In genomic region chr11:65262775-65263174, GRCh38 we compare ENCODE assay signal across 8 cellular contexts. TPM values are rescaled to one million over a fixed set of nuclear protein-coding genes. Genes with fewer than 3 reads are reported as not detected.
DNase-seq lines count a peak whose midpoint lies in the region; ATAC-seq and TF ChIP-seq lines count a peak whose summit lies in the region.

No MANE protein-coding gene starts in this region.

- peak overlapping the region; percentile 83 to 95 for H3K9ac ChIP-seq in liver (ENCODE audit: low read depth in 1 of 2, low read length in 2 of 2)

- H3K27me3 ChIP-seq in left ventricle myocardium inferior (ENCODE audit: low read depth) = no peaks in the 10 kb centered on the region
- H3K27me3 ChIP-seq in liver (ENCODE audit: control insufficient read depth in 4 of 4, insufficient read depth in 4 of 4, low read length in 3 of 4) = no peaks in the 10 kb centered on the region

- H3K9me3 ChIP-seq in left ventricle myocardium inferior (replicated peaks) = no peaks in the 10 kb centered on the region
- no peaks in the 10 kb centered on the region for H3K9me3 ChIP-seq in liver (ENCODE audit: control insufficient read depth in 4 of 4, low read length in 3 of 4)

- H3K4me1 ChIP-seq in left ventricle myocardium inferior (peaks cover 25% of the 10 kb centered on the region), liver (ENCODE audit: control insufficient read depth in 4 of 4, insufficient read depth in 4 of 4, low read length in 3 of 4) (peaks cover 2 to 16% (median 11%) of the 10 kb centered on the region in 4 donors), urinary bladder (ENCODE audit: insufficient read depth) (no peaks in the 10 kb centered on the region)

- no peak for TF ChIP-seq RAD21 in liver (IDR thresholded peaks at IDR 0.05)

- H3K4me3 ChIP-seq in left ventricle myocardium inferior (peak overlapping the region; percentile 86), liver (ENCODE audit: low read depth in 1 of 3, low read length in 3 of 3) (peak overlapping the region; percentile 62 to 83 (median 64)), urinary bladder (ENCODE audit: low read depth, low read length) (peak overlapping the region; percentile 80)

- H3K4me3 Mint-ChIP-seq in activated T-helper 2 cell treated with anti-CD3 and anti-CD28 coated beads, Interferon-gamma antibody, Interleukin-2, Interleukin-4, amounts not matched to agents 10 μg/mL and 5 μg/mL and 100 μg/mL, durations not matched to agents 14 hours and 24 hours and 36 hours (ENCODE audit: low read depth) = peak overlapping the region; percentile 87

- peaks cover 35% of the 10 kb centered on the region for H3K4me1 Mint-ChIP-seq in activated T-helper 2 cell treated with anti-CD3 and anti-CD28 coated beads, Interferon-gamma antibody, Interleukin-2, Interleukin-4, amounts not matched to agents 10 μg/mL and 5 μg/mL and 100 μg/mL, durations not matched to agents 14 hours and 24 hours and 36 hours (ENCODE audit: low read depth)

- intact Hi-C loops in left ventricle myocardium inferior (cut with micrococcal nuclease) (no loop called here), Right ventricle myocardium inferior (cut with DNase I) (loop anchor here (5.0 kb wide), 1 partner anchor 150 kb away; the partner anchor contains the start of gene TM7SF2), sciatic nerve (cut with DNase I) (no loop called here)
- intact Hi-C loops in activated T-helper 2 cell treated with anti-CD3 and anti-CD28 coated beads, Interferon-gamma antibody, Interleukin-2, Interleukin-4, amounts not matched to agents 10 μg/mL and 5 μg/mL and 100 μg/mL, durations not matched to agents 14 hours and 24 hours and 36 hours (cut with micrococcal nuclease) = loop anchor here (5.0 kb wide), 1 partner anchor 130 kb away; the partner anchor contains the start of gene SYVN1

- H3K27ac ChIP-seq in left ventricle myocardium inferior (replicated peaks) = peak overlapping the region; percentile 95
- peak overlapping the region; percentile 69 to 87 for H3K27ac ChIP-seq in liver (ENCODE audit: low read depth in 1 of 2, low read length in 2 of 2)
- no peak overlapping the region for H3K27ac ChIP-seq in urinary bladder (ENCODE audit: low read depth)

- DNase-seq in left ventricle myocardium inferior (no peak), Right ventricle myocardium inferior (ENCODE audit: missing footprints) (no peak), NCI-H2029 (lab: John Stamatoyannopoulos, UW) (no peak), sciatic nerve (ENCODE audit: low spot score) (no peak)
- no peak for DNase-seq in activated T-helper 2 cell treated with anti-CD3 and anti-CD28 coated beads, Interferon-gamma antibody, Interleukin-2, Interleukin-4, amounts not matched to agents 10 μg/mL and 5 μg/mL and 100 μg/mL, durations not matched to agents 14 hours and 24 hours and 36 hours (ENCODE audit: low spot score)

- H3K27ac Mint-ChIP-seq in activated T-helper 2 cell treated with anti-CD3 and anti-CD28 coated beads, Interferon-gamma antibody, Interleukin-2, Interleukin-4, amounts not matched to agents 10 μg/mL and 5 μg/mL and 100 μg/mL, durations not matched to agents 14 hours and 24 hours and 36 hours = peak overlapping the region; percentile 81

- no peaks in the 10 kb centered on the region for H3K27me3 Mint-ChIP-seq in activated T-helper 2 cell treated with anti-CD3 and anti-CD28 coated beads, Interferon-gamma antibody, Interleukin-2, Interleukin-4, amounts not matched to agents 10 μg/mL and 5 μg/mL and 100 μg/mL, durations not matched to agents 14 hours and 24 hours and 36 hours (ENCODE audit: low read depth)

- H3K36me3 Mint-ChIP-seq in activated T-helper 2 cell treated with anti-CD3 and anti-CD28 coated beads, Interferon-gamma antibody, Interleukin-2, Interleukin-4, amounts not matched to agents 10 μg/mL and 5 μg/mL and 100 μg/mL, durations not matched to agents 14 hours and 24 hours and 36 hours (ENCODE audit: low read depth) = peaks cover 43% of the 10 kb centered on the region

- H3K9me3 Mint-ChIP-seq in activated T-helper 2 cell treated with anti-CD3 and anti-CD28 coated beads, Interferon-gamma antibody, Interleukin-2, Interleukin-4, amounts not matched to agents 10 μg/mL and 5 μg/mL and 100 μg/mL, durations not matched to agents 14 hours and 24 hours and 36 hours = no peaks in the 10 kb centered on the region

- WGBS in liver = 51% methylated on average over 6 of the region's 6 CpGs
- 26% methylated on average over 6 of the region's 6 CpGs for WGBS in urinary bladder

- ATAC-seq in Right ventricle myocardium inferior = no peak
- ATAC-seq in sciatic nerve = no peak
- ATAC-seq in HG03139 (IDR thresholded peaks at IDR 0.05; ENCODE audit: unreplicated experiment) = no peak

- H3K36me3 ChIP-seq in left ventricle myocardium inferior (peaks cover 16% of the 10 kb centered on the region), liver (ENCODE audit: control insufficient read depth in 4 of 4, insufficient read depth in 3 of 4, low read depth in 1 of 4, low read length in 3 of 4) (no peaks in the 10 kb centered on the region), urinary bladder (ENCODE audit: insufficient read depth) (no peaks in the 10 kb centered on the region)

- TF ChIP-seq CTCF in left ventricle myocardium inferior (IDR thresholded peaks at IDR 0.05; ENCODE audit: borderline replicate concordance) (no peak), liver (IDR thresholded peaks at IDR 0.05; ENCODE audit: low read depth, low read length, missing input control) (no peak)

TF ChIP-seq in liver, 16 proteins besides CTCF, POLR2A, EP300 and RAD21:
- TF ChIP-seq, protein P1, sequence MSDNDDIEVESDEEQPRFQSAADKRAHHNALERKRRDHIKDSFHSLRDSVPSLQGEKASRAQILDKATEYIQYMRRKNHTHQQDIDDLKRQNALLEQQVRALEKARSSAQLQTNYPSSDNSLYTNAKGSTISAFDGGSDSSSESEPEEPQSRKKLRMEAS (IDR thresholded peaks at IDR 0.05) = no peak
- TF ChIP-seq GABPA (IDR thresholded peaks at IDR 0.05 in 1 of 2, conservative IDR thresholded peaks at IDR 0.05 in 1 of 2) = no peak
- TF ChIP-seq REST (IDR thresholded peaks at IDR 0.05) = no peak
- TF ChIP-seq FOXA2 (IDR thresholded peaks at IDR 0.05) = no peak
TF ChIP-seq in liver: peak in this region for 0.

RNA-seq across cellular contexts. Expression of gene POLA2, which starts 1.0 kb away (rescaled TPM):
- total RNA-seq in left ventricle myocardium inferior (3.8 TPM), Right ventricle myocardium inferior (2.9 TPM), liver (1 to 10 TPM; 4.9 to 6.1 TPM), urinary bladder (10.3 TPM), sciatic nerve (5.5 TPM)
- 74.5 and 74.6 TPM in 2 replicates for total RNA-seq in activated T-helper 2 cell treated with anti-CD3 and anti-CD28 coated beads, Interferon-gamma antibody, Interleukin-2, Interleukin-4, amounts not matched to agents 10 μg/mL and 5 μg/mL and 100 μg/mL, durations not matched to agents 14 hours and 24 hours and 36 hours
- polyA plus RNA-seq in liver (1 to 10 TPM; 1.5 TPM), urinary bladder (10.7 TPM)

RNA-seq across cellular contexts. Expression of gene CDC42EP2, which starts 51.9 kb away (rescaled TPM):
- total RNA-seq in left ventricle myocardium inferior = 11.3 TPM
- total RNA-seq in Right ventricle myocardium inferior = 16.7 TPM
- total RNA-seq in activated T-helper 2 cell treated with anti-CD3 and anti-CD28 coated beads, Interferon-gamma antibody, Interleukin-2, Interleukin-4, amounts not matched to agents 10 μg/mL and 5 μg/mL and 100 μg/mL, durations not matched to agents 14 hours and 24 hours and 36 hours = 3.4 and 5.1 TPM in 2 replicates
- 1 to 10 TPM; 1.9 to 3.4 TPM for total RNA-seq in liver
- polyA plus RNA-seq in liver = 1 to 10 TPM; 1.8 to 2.0 TPM
- total RNA-seq in urinary bladder = 17.6 TPM
- 30.1 TPM for polyA plus RNA-seq in urinary bladder
- 34.7 TPM for total RNA-seq in sciatic nerve

Comparison
In these comparisons a context has a peak if more than half of its experiments do, and no peak if none do; other contexts are left out.
1. intact Hi-C loops: an anchor here in Right ventricle myocardium inferior (5.0 kb wide) and activated T-helper 2 cell treated with anti-CD3 and anti-CD28 coated beads, Interferon-gamma antibody, Interleukin-2, Interleukin-4, amounts not matched to agents 10 μg/mL and 5 μg/mL and 100 μg/mL, durations not matched to agents 14 hours and 24 hours and 36 hours (5.0 kb wide); none called in left ventricle myocardium inferior and sciatic nerve.